In genomic region chr6:12030993-12031550, GRCh38 we compare ENCODE assay signal across 1 cellular context.
TF ChIP-seq lines count a peak whose summit lies in the region.

No MANE protein-coding gene starts in this region.

TF ChIP-seq in GM23338, 12 proteins besides CTCF, POLR2A, EP300 and RAD21 (continued from another document):
- no peak for TF ChIP-seq ZNF462 (CRISPR knock-in tag; IDR thresholded peaks at IDR 0.05)
